37 cellular contexts compared by ENCODE assay signal in the genomic region with DNA sequence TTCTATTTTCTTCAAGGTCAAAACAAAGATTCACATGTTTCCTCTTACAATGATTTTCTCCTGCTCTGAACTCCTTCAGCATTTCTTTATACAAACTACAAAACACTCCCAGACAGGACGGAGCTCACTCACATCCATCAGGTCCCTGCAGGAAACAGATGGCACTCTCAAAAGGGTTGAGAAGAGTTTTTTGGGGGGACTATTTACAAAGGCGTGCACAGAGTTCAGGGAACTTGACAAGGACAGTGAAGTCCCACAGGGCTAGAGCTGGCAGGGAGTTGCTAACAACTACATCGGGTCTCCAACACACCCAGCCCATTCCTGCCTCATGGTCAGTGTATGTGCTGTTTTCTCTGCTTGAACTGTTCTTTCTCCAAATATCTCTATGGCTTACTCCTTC.
"Had no signal": no experiment of that assay in that cellular context is flagged by ENCODE, and none has a peak within 500 bp of the region (broad histone marks: within the 10 kb centered on the region; RNA-seq: fewer than 3 reads in every experiment).

No MANE protein-coding gene starts in this region.

- H3K27ac Mint-ChIP-seq: activated CD4-positive, alpha-beta memory T cell treated with anti-CD3 and anti-CD28 coated beads, Interleukin-2, amount 10 ng/mL, durations not matched to agents 7 days and 5 days; activated CD8-positive, alpha-beta memory T cell treated with anti-CD3 and anti-CD28 coated beads, Interleukin-2, amount 10 ng/mL, durations not matched to agents 7 days and 5 days; activated naive CD4-positive, alpha-beta T cell treated with anti-CD3 and anti-CD28 coated beads, Interleukin-2, amount 10 ng/mL, durations not matched to agents 7 days and 5 days; activated naive CD8-positive, alpha-beta T cell; activated naive CD8-positive, alpha-beta T cell treated with anti-CD3 and anti-CD28 coated beads, Interleukin-2, amount 50 U/mL, for 24 hours; T-cell; T-helper 17 cell had no signal

- H3K9ac ChIP-seq: KMS-11, SK-N-SH had no signal

- H3K36me3 ChIP-seq: Peyer's patch, SJSA1, WERI-Rb-1 had no signal

- H3K9me2 ChIP-seq: SK-N-SH had no signal

- H3K4me3 Mint-ChIP-seq: activated CD4-positive, alpha-beta memory T cell treated with anti-CD3 and anti-CD28 coated beads, Interleukin-2, amount 10 ng/mL, durations not matched to agents 7 days and 5 days; activated CD8-positive, alpha-beta memory T cell treated with anti-CD3 and anti-CD28 coated beads, Interleukin-2, amount 10 ng/mL, durations not matched to agents 7 days and 5 days; activated naive CD4-positive, alpha-beta T cell treated with anti-CD3 and anti-CD28 coated beads, Interleukin-2, amount 10 ng/mL, durations not matched to agents 7 days and 5 days; activated naive CD8-positive, alpha-beta T cell; activated naive CD8-positive, alpha-beta T cell treated with anti-CD3 and anti-CD28 coated beads, Interleukin-2, amount 50 U/mL, for 24 hours; brain; T-cell; T-helper 17 cell had no signal

- H3K27me3 ChIP-seq: Peyer's patch, SJSA1 had no signal

- ATAC-seq: activated CD8-positive, alpha-beta memory T cell treated with anti-CD3 and anti-CD28 coated beads, Interleukin-2, amount 10 ng/mL, durations not matched to agents 7 days and 5 days; activated naive CD8-positive, alpha-beta T cell treated with anti-CD3 and anti-CD28 coated beads, Interleukin-2, amount 50 U/mL, for 24 hours; PC-3; T-cell; T-helper 17 cell had no signal

- H3K4me1 Mint-ChIP-seq: activated CD4-positive, alpha-beta memory T cell treated with anti-CD3 and anti-CD28 coated beads, Interleukin-2, amount 10 ng/mL, durations not matched to agents 7 days and 5 days; activated CD8-positive, alpha-beta memory T cell treated with anti-CD3 and anti-CD28 coated beads, Interleukin-2, amount 10 ng/mL, durations not matched to agents 7 days and 5 days; activated naive CD4-positive, alpha-beta T cell treated with anti-CD3 and anti-CD28 coated beads, Interleukin-2, amount 10 ng/mL, durations not matched to agents 7 days and 5 days; activated naive CD8-positive, alpha-beta T cell treated with anti-CD3 and anti-CD28 coated beads, Interleukin-2, amount 50 U/mL, for 24 hours; brain; T-cell had no signal

- H3K9me3 ChIP-seq: SJSA1, SK-N-SH had no signal

- H3K27ac ChIP-seq: KMS-11, Peyer's patch, SJSA1, WERI-Rb-1 had no signal

- H3K36me3 Mint-ChIP-seq: activated CD8-positive, alpha-beta memory T cell treated with anti-CD3 and anti-CD28 coated beads, Interleukin-2, amount 10 ng/mL, durations not matched to agents 7 days and 5 days; activated naive CD4-positive, alpha-beta T cell treated with anti-CD3 and anti-CD28 coated beads, Interleukin-2, amount 10 ng/mL, durations not matched to agents 7 days and 5 days; activated naive CD8-positive, alpha-beta T cell; brain; T-cell had no signal

- H3K9me3 Mint-ChIP-seq: activated CD4-positive, alpha-beta memory T cell treated with anti-CD3 and anti-CD28 coated beads, Interleukin-2, amount 10 ng/mL, durations not matched to agents 7 days and 5 days; activated naive CD4-positive, alpha-beta T cell treated with anti-CD3 and anti-CD28 coated beads, Interleukin-2, amount 10 ng/mL, durations not matched to agents 7 days and 5 days; activated naive CD8-positive, alpha-beta T cell treated with anti-CD3 and anti-CD28 coated beads, Interleukin-2, amount 50 U/mL, for 24 hours; T-cell had no signal

- H3K4me2 ChIP-seq: KMS-11, SK-N-SH had no signal

- DNase-seq: activated CD4-positive, alpha-beta memory T cell treated with anti-CD3 and anti-CD28 coated beads, Interleukin-2, amount 10 ng/mL, durations not matched to agents 7 days and 5 days; activated CD4-positive, alpha-beta T cell treated with anti-CD3 and anti-CD28 coated beads for 1 hour; activated CD4-positive, alpha-beta T cell treated with anti-CD3 and anti-CD28 coated beads for 48 hours; activated CD4-positive, CD25-positive, alpha-beta regulatory T cell; activated CD8-positive, alpha-beta memory T cell treated with anti-CD3 and anti-CD28 coated beads for 24 hours; activated CD8-positive, alpha-beta memory T cell treated with anti-CD3 and anti-CD28 coated beads, Interleukin-2, amount 10 ng/mL, durations not matched to agents 7 days and 5 days; activated CD8-positive, alpha-beta memory T cell treated with anti-CD3 and anti-CD28 coated beads, Interleukin-2, amount 50 U/mL, for 48 hours; activated effector memory CD4-positive, alpha-beta T cell treated with Interleukin-2 at 50 U/mL for 16 hours; activated naive CD4-positive, alpha-beta T cell treated with anti-CD3 and anti-CD28 coated beads, Interleukin-2, amount 10 ng/mL, durations not matched to agents 7 days and 5 days; activated naive CD8-positive, alpha-beta T cell treated with anti-CD3 and anti-CD28 coated beads, Interleukin-2, amount 50 U/mL, for 24 hours; activated T-cell treated with anti-CD3 and anti-CD28 coated beads, Interleukin-2, amount 50 U/mL, for 48 hours; anterior cingulate cortex; caudate nucleus; cerebellar nuclear complex; NCI-H1105; NCI-H1417 treated with DMSO at 0.1 percent for 48 hours; NCI-H187 treated with DMSO at 0.1 percent for 48 hours; NCI-H2081; NCI-H2171 treated with DMSO at 0.1 percent for 48 hours; NCI-H2227 treated with DMSO at 0.1 percent for 48 hours; NCI-H446; NCI-H510A treated with DMSO at 0.1 percent for 48 hours; NCI-H748 treated with DMSO at 0.1 percent for 48 hours; NK-92 treated with Interleukin-12 subunit alpha and Interleukin-12 subunit beta, amount 100 ng/mL, for 24 hours; PC-3; Peyer's patch; RPMI8226; SHP77 treated with DMSO at 0.1 percent for 48 hours; SK-N-SH; T-cell; T-helper 17 cell; T-helper 9 cell; WERI-Rb-1 had no signal

- H3K4me1 ChIP-seq: Peyer's patch, SJSA1 had no signal

- H3K4me3 ChIP-seq: Peyer's patch, SJSA1 had no signal
